In the genomic region with DNA sequence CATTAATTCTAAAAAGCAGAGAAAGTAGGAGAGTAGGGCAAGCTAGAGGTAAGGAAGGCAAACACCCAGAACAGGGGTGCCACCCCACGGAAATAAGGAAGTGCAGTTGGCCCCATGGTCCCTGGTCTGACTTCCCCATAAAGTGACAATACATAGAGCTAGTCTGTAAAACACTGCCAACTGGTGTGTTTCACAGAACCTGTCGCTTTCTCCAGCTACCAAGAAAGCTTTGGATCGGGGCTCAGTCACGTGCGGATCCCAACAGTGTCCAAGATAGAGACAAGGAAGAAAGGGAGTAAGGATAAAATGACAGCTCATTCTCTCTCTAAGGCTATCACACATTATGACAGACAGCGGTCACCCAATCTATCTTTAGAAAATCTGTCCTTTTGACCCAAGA, we compare ENCODE assay signal across 11 cellular contexts. TPM values are rescaled to one million over a fixed set of nuclear protein-coding genes. Genes with fewer than 3 reads are reported as not detected.
DNase-seq lines count a peak whose midpoint lies in the region; ATAC-seq, FAIRE-seq and TF ChIP-seq lines count a peak whose summit lies in the region.
"Had no signal": no experiment of that assay in that cellular context is flagged by ENCODE, and none has a peak within 500 bp of the region (broad histone marks: within the 10 kb centered on the region; RNA-seq: fewer than 3 reads in every experiment).

No MANE protein-coding gene starts in this region.

- peak; percentile 54 for DNase-seq in SIG-M5 (lab: John Stamatoyannopoulos, UW)
- no peak for DNase-seq in keratinocyte (ENCODE audit: low read depth, low spot score)
- no peak for DNase-seq in suprapubic skin (ENCODE audit: low spot score in 2 of 2)
- DNase-seq in SHP77 treated with DMSO at 0.1 percent for 48 hours (lab: John Stamatoyannopoulos, UW), result no peak
- DNase-seq: activated CD8-positive, alpha-beta memory T cell treated with anti-CD3 and anti-CD28 coated beads, Interleukin-2, amount 50 U/mL, for 48 hours; brain microvascular endothelial cell; NCI-H1092 had no signal

- H3K36me3 ChIP-seq in HUES48 (ENCODE audit: control insufficient read depth, insufficient read depth, low read length), result no peaks in the 10 kb centered on the region
- H3K36me3 ChIP-seq in keratinocyte (ENCODE audit: control insufficient read depth in 2 of 2, extremely low read depth in 1 of 2, insufficient read depth in 2 of 2, low read length in 2 of 2), result no peaks in the 10 kb centered on the region
- no peaks in the 10 kb centered on the region for H3K36me3 ChIP-seq in suprapubic skin
- H3K36me3 ChIP-seq: brain microvascular endothelial cell had no signal

- no peaks in the 10 kb centered on the region for H3K27me3 ChIP-seq in HUES48 (ENCODE audit: control insufficient read depth, insufficient read depth, low read length)
- no peaks in the 10 kb centered on the region for H3K27me3 ChIP-seq in keratinocyte (ENCODE audit: control insufficient read depth, extremely low read depth, insufficient read depth, low read length)
- no peaks in the 10 kb centered on the region for H3K27me3 ChIP-seq in suprapubic skin
- H3K27me3 ChIP-seq: brain microvascular endothelial cell had no signal

- H3K4me2 ChIP-seq in keratinocyte (ENCODE audit: control insufficient read depth, extremely low read depth, insufficient read depth, low read depth, low read length), result no peak overlapping the region

- peaks cover 55% of the 10 kb centered on the region for H3K79me2 ChIP-seq in keratinocyte (ENCODE audit: control insufficient read depth, insufficient read depth, low read length)

- dilution Hi-C loops in keratinocyte (cut with MboI; ENCODE audit: extremely low pct_ligation_motif_present, low sequenced_read_pairs), result no loop called here

- no peak for TF ChIP-seq POLR2A in suprapubic skin (IDR thresholded peaks at IDR 0.05)

- WGBS in suprapubic skin, result 77% methylated on average over 6 of the region's 6 CpGs

- H3K27ac ChIP-seq in HUES48 (ENCODE audit: low read depth, low read length), result peak overlapping the region; percentile 90
- peak overlapping the region; percentile 92 for H3K27ac ChIP-seq in keratinocyte (ENCODE audit: control insufficient read depth, insufficient read depth, low read length)
- peak overlapping the region; percentile 88 for H3K27ac ChIP-seq in suprapubic skin
- H3K27ac ChIP-seq: brain microvascular endothelial cell had no signal

- peaks cover 9% of the 10 kb centered on the region for H3K9me1 ChIP-seq in keratinocyte (ENCODE audit: control insufficient read depth, extremely low read depth, insufficient read depth, low read length)

- H2AFZ ChIP-seq in keratinocyte (ENCODE audit: control insufficient read depth, low read length), result no peak overlapping the region

- ATAC-seq in HG03521 (IDR thresholded peaks at IDR 0.05; ENCODE audit: unreplicated experiment) (no peak), GM19452 (IDR thresholded peaks at IDR 0.05; ENCODE audit: unreplicated experiment) (no peak)

- H3K4me3 ChIP-seq in HUES48 (ENCODE audit: low read depth, low read length), result peak overlapping the region; percentile 46; the same call in 1 of the 2 replicates
- no peak overlapping the region for H3K4me3 ChIP-seq in keratinocyte (ENCODE audit: control insufficient read depth in 2 of 3, extremely low read depth in 1 of 3, insufficient read depth in 2 of 3, low read depth in 1 of 3, low read length in 3 of 3)
- no peak overlapping the region for H3K4me3 ChIP-seq in suprapubic skin

- no peaks in the 10 kb centered on the region for H4K20me1 ChIP-seq in keratinocyte (ENCODE audit: control insufficient read depth, extremely low read depth, insufficient read depth, low read length)

- H3K9me3 ChIP-seq in HUES48 (ENCODE audit: control insufficient read depth, insufficient read depth, low read length) (no peaks in the 10 kb centered on the region), keratinocyte (ENCODE audit: control insufficient read depth, low read depth, low read length) (no peaks in the 10 kb centered on the region), suprapubic skin (no peaks in the 10 kb centered on the region)

- peaks cover 45% of the 10 kb centered on the region for H3K4me1 ChIP-seq in HUES48 (ENCODE audit: control insufficient read depth, insufficient read depth, low read length)
- H3K4me1 ChIP-seq in keratinocyte (ENCODE audit: control insufficient read depth, extremely low read depth, insufficient read depth, low read length), result peaks cover 48% of the 10 kb centered on the region
- peaks cover 74% of the 10 kb centered on the region for H3K4me1 ChIP-seq in suprapubic skin

- no peak for FAIRE-seq in keratinocyte (lab: Jason Lieb, UNC)
- FAIRE-seq: GM19239 had no signal

- no peak for TF ChIP-seq CTCF in keratinocyte (optimal IDR thresholded peaks at IDR 0.05 in 1 of 3, IDR thresholded peaks at IDR 0.05 in 1 of 3, conservative IDR thresholded peaks at IDR 0.05 in 1 of 3; ENCODE audit: extremely low read depth in 1 of 3, insufficient read depth in 2 of 3, low read length in 3 of 3)
- no peak for TF ChIP-seq CTCF in suprapubic skin (IDR thresholded peaks at IDR 0.05)

- H3K9ac ChIP-seq in HUES48 (ENCODE audit: low read depth, low read length) (no peak overlapping the region), keratinocyte (ENCODE audit: control insufficient read depth, extremely low read depth, insufficient read depth, low read length) (no peak overlapping the region)

- no peak for TF ChIP-seq EP300 in suprapubic skin (IDR thresholded peaks at IDR 0.05)

RNA-seq across cellular contexts. Expression of gene TBC1D8, which starts 36.4 kb away (rescaled TPM):
- polyA plus RNA-seq in keratinocyte, result 10.4 to 13.8 TPM (median 12.6 TPM) in 3 replicates
- polyA plus RNA-seq in keratinocyte (2011; ENCODE audit: low read depth), result 14.3 TPM
- 5.1 and 6.1 TPM in 2 replicates for polyA plus RNA-seq in keratinocyte (2011; cell fraction: cytosol; rRNA removed)
- 46.9 and 56.0 TPM in 2 replicates for polyA plus RNA-seq in keratinocyte (2011; cell fraction: nucleus; rRNA removed)
- polyA plus RNA-seq in keratinocyte (2012; ENCODE audit: low replicate concordance), result 7.2 and 16.5 TPM in 2 replicates
- polyA minus RNA-seq in keratinocyte, result 13.5 to 33.2 TPM (median 21.9 TPM) in 3 replicates
- polyA minus RNA-seq in keratinocyte (2011; cell fraction: cytosol; rRNA and poly(A)+ RNA removed), result 5.2 TPM
- 15.9 and 22.5 TPM in 2 replicates for polyA minus RNA-seq in keratinocyte (2011; cell fraction: nucleus; rRNA and poly(A)+ RNA removed)
- total RNA-seq in suprapubic skin, result 100 to 1,000 TPM in 1 of 4 donors, 10 to 100 TPM in 3; 38.8 to 309 (median 68.3) TPM
